Comparison of ENCODE assay signal across 12 cellular contexts in genomic region chr10:6218692-6219493, GRCh38. TPM values are rescaled to one million over a fixed set of nuclear protein-coding genes. Genes with fewer than 3 reads are reported as not detected.
A peak's percentile ranks its signal among the peaks of the same experiment; 100 is the strongest.
DNase-seq lines count a peak whose midpoint lies in the region; ATAC-seq, FAIRE-seq and TF ChIP-seq lines count a peak whose summit lies in the region.
"Had no signal": no experiment of that assay in that cellular context is flagged by ENCODE, and none has a peak within 500 bp of the region (broad histone marks: within the 10 kb centered on the region; RNA-seq: fewer than 3 reads in every experiment).

No MANE protein-coding gene starts in this region.

- DNase-seq in left ventricle myocardium superior (peak; percentile 17), Right ventricle myocardium superior (no peak), ascending aorta (ENCODE audit: low spot score in 2 of 2) (no peak), islet precursor cell (peak; percentile 95), GM12892 (ENCODE audit: insufficient read length) (no peak), retina (no peak), upper lobe of left lung (no peak)
- DNase-seq in stimulated activated CD4-positive, alpha-beta T cell treated with anti-CD3 and anti-CD28 coated beads, Interleukin-4, amount 100 ng/mL, for 24 hours = no peak
- DNase-seq: activated naive CD4-positive, alpha-beta T cell treated with anti-CD3 and anti-CD28 coated beads for 36 hours; AML-193; NCI-H510A treated with DMSO at 0.1 percent for 48 hours had no signal

- TF ChIP-seq POLR2A in GM12892 (IDR thresholded peaks at IDR 0.05; ENCODE audit: low read depth, low read length) (no peak), upper lobe of left lung (IDR thresholded peaks at IDR 0.05) (no peak)

- ATAC-seq in left ventricle myocardium superior = no peak
- no peak for ATAC-seq in Right ventricle myocardium superior (ENCODE audit: poor library complexity)
- ATAC-seq in upper lobe of left lung (ENCODE audit: low FRiP score in 2 of 2) = no peak

- peaks cover 98 to 99% of the 10 kb centered on the region in 2 donors for H3K36me3 ChIP-seq in ascending aorta
- H3K36me3 ChIP-seq in upper lobe of left lung = peaks cover 92 to 100% (median 97%) of the 10 kb centered on the region in 4 donors

- H3K4me1 ChIP-seq in ascending aorta = peaks cover 10 to 22% of the 10 kb centered on the region in 2 donors
- H3K4me1 ChIP-seq in upper lobe of left lung = peaks cover 0 to 11% (median 2%) of the 10 kb centered on the region in 4 donors
- H3K4me1 ChIP-seq: right lobe of liver had no signal

- 89 to 95% methylated on average over 18 to 24 of the region's 24 CpGs for WGBS in upper lobe of left lung, 2 donors

- H3K4me3 ChIP-seq in ascending aorta (no peak overlapping the region), upper lobe of left lung (no peak overlapping the region)
- H3K4me3 ChIP-seq: right lobe of liver had no signal

- TF ChIP-seq EP300 in upper lobe of left lung (IDR thresholded peaks at IDR 0.05) = no peak

- no peaks in the 10 kb centered on the region for H3K9me3 ChIP-seq in ascending aorta
- no peaks in the 10 kb centered on the region for H3K9me3 ChIP-seq in upper lobe of left lung
- H3K9me3 ChIP-seq: right lobe of liver had no signal

- H3K27ac ChIP-seq in ascending aorta = peak overlapping the region; percentile 87 to 93
- H3K27ac ChIP-seq in upper lobe of left lung = no peak overlapping the region
- H3K27ac ChIP-seq: right lobe of liver had no signal

- no peaks in the 10 kb centered on the region for H3K27me3 ChIP-seq in ascending aorta
- H3K27me3 ChIP-seq in upper lobe of left lung = no peaks in the 10 kb centered on the region
- H3K27me3 ChIP-seq: right lobe of liver had no signal

- TF ChIP-seq CTCF in ascending aorta (IDR thresholded peaks at IDR 0.05) (no peak), upper lobe of left lung (IDR thresholded peaks at IDR 0.05) (no peak)

- FAIRE-seq in GM12892 (lab: Jason Lieb, UNC) = no peak

- intact Hi-C loops in left ventricle myocardium superior (cut with micrococcal nuclease) (no loop called here), Right ventricle myocardium superior (cut with DNase I) (no loop called here), ascending aorta (cut with DNase I) (no loop called here)

RNA-seq across cellular contexts. Expression of gene PFKFB3, which starts 16.2 kb away (rescaled TPM):
- 30.8 TPM for total RNA-seq in left ventricle myocardium superior
- 24.7 TPM for total RNA-seq in Right ventricle myocardium superior
- 68.0 TPM for total RNA-seq in ascending aorta
- polyA plus RNA-seq in GM12892 (2012; ENCODE audit: missing spikeins) = 16.2 TPM
- total RNA-seq in upper lobe of left lung = 100 to 1,000 TPM in 1 of 6 donors, 10 to 100 TPM in 5; 48.2 to 236 (median 83.5) TPM

Comparison
In these comparisons a context has a peak if more than half of its experiments do, and no peak if none do; other contexts are left out.
1. DNase-seq: peak in left ventricle myocardium superior (single experiment) and islet precursor cell (single experiment); none in Right ventricle myocardium superior (single experiment), ascending aorta (0 of 2), stimulated activated CD4-positive, alpha-beta T cell treated with anti-CD3 and anti-CD28 coated beads, Interleukin-4, amount 100 ng/mL, for 24 hours (single experiment), GM12892 (single experiment), retina (single experiment) and upper lobe of left lung (0 of 2).
2. H3K27ac ChIP-seq: peak in ascending aorta (2 of 2); none in upper lobe of left lung (0 of 4).